Comparison of ENCODE assay signal across 20 cellular contexts in genomic region chr3:87924485-87924884, GRCh38.
"Had no signal": no experiment of that assay in that cellular context is flagged by ENCODE, and none has a peak within 500 bp of the region (broad histone marks: within the 10 kb centered on the region; RNA-seq: fewer than 3 reads in every experiment).

No MANE protein-coding gene starts in this region.

- H3K9me3 ChIP-seq: pancreas had no signal

- ATAC-seq: gastroesophageal sphincter; lower lobe of right lung; natural killer cell treated with Interleukin-12 subunit alpha and Interleukin-12 subunit beta and Interleukin-15 and Interleukin-18, amount 100 ng/mL, for 72 hours; pancreas; right cardiac atrium; stimulated activated effector memory CD8-positive, alpha-beta T cell treated with anti-CD3 and anti-CD28 coated beads, Interleukin-12 subunit alpha, Interleukin-12 subunit beta, amount 100 ng/mL, for 72 hours had no signal

- H2AFZ ChIP-seq: neural progenitor cell had no signal

- H3K4me3 ChIP-seq: esophagus squamous epithelium, gastroesophageal sphincter, left ventricle myocardium inferior, lower lobe of right lung, neural progenitor cell, pancreas, smooth muscle cell, tibial artery had no signal

- H3K9ac ChIP-seq: neural progenitor cell had no signal

- H3K36me3 ChIP-seq: esophagus squamous epithelium, gastroesophageal sphincter, left ventricle myocardium inferior, lower lobe of right lung, neural progenitor cell, pancreas, tibial artery had no signal

- H3K4me2 ChIP-seq: neural progenitor cell, smooth muscle cell had no signal

- H3K27ac ChIP-seq: esophagus squamous epithelium, gastroesophageal sphincter, left ventricle myocardium inferior, lower lobe of right lung, neural progenitor cell, pancreas, tibial artery had no signal

- FAIRE-seq: colon, keratinocyte, pancreas had no signal

- H3K4me1 ChIP-seq: esophagus squamous epithelium, gastroesophageal sphincter, left ventricle myocardium inferior, lower lobe of right lung, neural progenitor cell, pancreas, tibial artery had no signal

- H3K27me3 ChIP-seq: esophagus squamous epithelium, gastroesophageal sphincter, neural progenitor cell, pancreas, tibial artery had no signal

- DNase-seq: esophagus squamous epithelium; foreskin fibroblast; glutamatergic neuron; immature natural killer cell; left ventricle myocardium inferior; lower lobe of right lung; midbrain; nucleus accumbens; pancreas; right cardiac atrium; stimulated activated CD4-positive, alpha-beta T cell treated with anti-CD3 and anti-CD28 coated beads, Interleukin-4, amount 100 ng/mL, for 1 hour; stimulated activated CD8-positive, alpha-beta memory T cell treated with anti-CD3 and anti-CD28 coated beads, Interleukin-4, amount 100 ng/mL, for 48 hours; tibial artery had no signal
